Comparison of ENCODE assay signal across 1 cellular context in the genomic region with DNA sequence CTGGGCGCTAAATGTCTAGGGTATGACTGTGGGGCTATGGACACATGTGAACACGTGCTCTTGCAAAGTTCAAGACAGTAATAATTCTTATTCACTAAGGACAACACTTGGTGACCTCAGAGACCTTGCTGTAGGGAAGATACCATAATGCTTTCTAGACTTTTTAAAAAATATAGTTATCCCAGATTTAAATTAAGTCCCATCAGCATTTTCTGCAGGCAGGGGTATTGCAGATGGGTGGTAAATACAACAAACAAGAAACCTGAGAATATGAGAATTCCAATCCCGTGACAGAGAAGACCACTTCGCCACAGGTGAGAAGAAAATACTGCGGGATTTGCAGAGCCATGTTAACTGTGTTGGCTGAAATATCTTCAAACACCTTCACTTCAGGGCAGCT.
TF ChIP-seq lines count a peak whose summit lies in the region.

No MANE protein-coding gene starts in this region.

TF ChIP-seq in GM23338, 12 proteins besides CTCF, POLR2A, EP300 and RAD21 (continued from another document):
- TF ChIP-seq, protein P1, sequence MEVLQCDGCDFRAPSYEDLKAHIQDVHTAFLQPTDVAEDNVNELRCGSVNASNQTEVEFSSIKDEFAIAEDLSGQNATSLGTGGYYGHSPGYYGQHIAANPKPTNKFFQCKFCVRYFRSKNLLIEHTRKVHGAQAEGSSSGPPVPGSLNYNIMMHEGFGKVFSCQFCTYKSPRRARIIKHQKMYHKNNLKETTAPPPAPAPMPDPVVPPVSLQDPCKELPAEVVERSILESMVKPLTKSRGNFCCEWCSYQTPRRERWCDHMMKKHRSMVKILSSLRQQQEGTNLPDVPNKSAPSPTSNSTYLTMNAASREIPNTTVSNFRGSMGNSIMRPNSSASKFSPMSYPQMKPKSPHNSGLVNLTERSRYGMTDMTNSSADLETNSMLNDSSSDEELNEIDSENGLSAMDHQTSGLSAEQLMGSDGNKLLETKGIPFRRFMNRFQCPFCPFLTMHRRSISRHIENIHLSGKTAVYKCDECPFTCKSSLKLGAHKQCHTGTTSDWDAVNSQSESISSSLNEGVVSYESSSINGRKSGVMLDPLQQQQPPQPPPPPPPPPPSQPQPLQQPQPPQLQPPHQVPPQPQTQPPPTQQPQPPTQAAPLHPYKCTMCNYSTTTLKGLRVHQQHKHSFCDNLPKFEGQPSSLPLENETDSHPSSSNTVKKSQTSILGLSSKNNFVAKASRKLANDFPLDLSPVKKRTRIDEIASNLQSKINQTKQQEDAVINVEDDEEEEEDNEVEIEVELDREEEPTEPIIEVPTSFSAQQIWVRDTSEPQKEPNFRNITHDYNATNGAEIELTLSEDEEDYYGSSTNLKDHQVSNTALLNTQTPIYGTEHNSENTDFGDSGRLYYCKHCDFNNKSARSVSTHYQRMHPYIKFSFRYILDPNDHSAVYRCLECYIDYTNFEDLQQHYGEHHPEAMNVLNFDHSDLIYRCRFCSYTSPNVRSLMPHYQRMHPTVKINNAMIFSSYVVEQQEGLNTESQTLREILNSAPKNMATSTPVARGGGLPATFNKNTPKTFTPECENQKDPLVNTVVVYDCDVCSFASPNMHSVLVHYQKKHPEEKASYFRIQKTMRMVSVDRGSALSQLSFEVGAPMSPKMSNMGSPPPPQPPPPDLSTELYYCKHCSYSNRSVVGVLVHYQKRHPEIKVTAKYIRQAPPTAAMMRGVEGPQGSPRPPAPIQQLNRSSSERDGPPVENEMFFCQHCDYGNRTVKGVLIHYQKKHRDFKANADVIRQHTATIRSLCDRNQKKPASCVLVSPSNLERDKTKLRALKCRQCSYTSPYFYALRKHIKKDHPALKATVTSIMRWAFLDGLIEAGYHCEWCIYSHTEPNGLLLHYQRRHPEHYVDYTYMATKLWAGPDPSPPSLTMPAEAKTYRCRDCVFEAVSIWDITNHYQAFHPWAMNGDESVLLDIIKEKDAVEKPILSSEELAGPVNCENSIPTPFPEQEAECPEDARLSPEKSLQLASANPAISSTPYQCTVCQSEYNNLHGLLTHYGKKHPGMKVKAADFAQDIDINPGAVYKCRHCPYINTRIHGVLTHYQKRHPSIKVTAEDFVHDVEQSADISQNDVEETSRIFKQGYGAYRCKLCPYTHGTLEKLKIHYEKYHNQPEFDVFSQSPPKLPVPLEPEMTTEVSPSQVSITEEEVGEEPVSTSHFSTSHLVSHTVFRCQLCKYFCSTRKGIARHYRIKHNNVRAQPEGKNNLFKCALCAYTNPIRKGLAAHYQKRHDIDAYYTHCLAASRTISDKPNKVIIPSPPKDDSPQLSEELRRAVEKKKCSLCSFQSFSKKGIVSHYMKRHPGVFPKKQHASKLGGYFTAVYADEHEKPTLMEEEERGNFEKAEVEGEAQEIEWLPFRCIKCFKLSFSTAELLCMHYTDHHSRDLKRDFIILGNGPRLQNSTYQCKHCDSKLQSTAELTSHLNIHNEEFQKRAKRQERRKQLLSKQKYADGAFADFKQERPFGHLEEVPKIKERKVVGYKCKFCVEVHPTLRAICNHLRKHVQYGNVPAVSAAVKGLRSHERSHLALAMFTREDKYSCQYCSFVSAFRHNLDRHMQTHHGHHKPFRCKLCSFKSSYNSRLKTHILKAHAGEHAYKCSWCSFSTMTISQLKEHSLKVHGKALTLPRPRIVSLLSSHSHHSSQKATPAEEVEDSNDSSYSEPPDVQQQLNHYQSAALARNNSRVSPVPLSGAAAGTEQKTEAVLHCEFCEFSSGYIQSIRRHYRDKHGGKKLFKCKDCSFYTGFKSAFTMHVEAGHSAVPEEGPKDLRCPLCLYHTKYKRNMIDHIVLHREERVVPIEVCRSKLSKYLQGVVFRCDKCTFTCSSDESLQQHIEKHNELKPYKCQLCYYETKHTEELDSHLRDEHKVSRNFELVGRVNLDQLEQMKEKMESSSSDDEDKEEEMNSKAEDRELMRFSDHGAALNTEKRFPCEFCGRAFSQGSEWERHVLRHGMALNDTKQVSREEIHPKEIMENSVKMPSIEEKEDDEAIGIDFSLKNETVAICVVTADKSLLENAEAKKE (CRISPR knock-in tag; IDR thresholded peaks at IDR 0.05): no peak
